ENCODE assay signal across 22 cellular contexts in genomic region chr1:207174913-207175312, GRCh38.
"Had no signal": no experiment of that assay in that cellular context is flagged by ENCODE, and none has a peak within 500 bp of the region (broad histone marks: within the 10 kb centered on the region; RNA-seq: fewer than 3 reads in every experiment).

No MANE protein-coding gene starts in this region.

- ATAC-seq: foreskin keratinocyte, gastroesophageal sphincter, heart left ventricle, left cardiac atrium, left lung, left ventricle myocardium superior, lower lobe of right lung, mucosa of descending colon had no signal

- H3K4me3 ChIP-seq: coronary artery, dorsolateral prefrontal cortex, esophagus muscularis mucosa, gastroesophageal sphincter, heart left ventricle, hepatocyte, left lung, lower lobe of right lung, mucosa of descending colon had no signal

- H3K9me3 ChIP-seq: esophagus muscularis mucosa, gastroesophageal sphincter, heart left ventricle, left lung, lower lobe of right lung, mucosa of descending colon had no signal

- H3K36me3 ChIP-seq: esophagus muscularis mucosa, gastroesophageal sphincter, heart left ventricle, left lung, lower lobe of right lung had no signal

- H3K27me3 ChIP-seq: dorsolateral prefrontal cortex, esophagus muscularis mucosa, gastroesophageal sphincter, heart left ventricle, hepatocyte, left lung had no signal

- H3K4me1 ChIP-seq: esophagus muscularis mucosa, foreskin keratinocyte, gastroesophageal sphincter had no signal

- H2AFZ ChIP-seq: hepatocyte had no signal

- DNase-seq: dermis blood vessel endothelial cell; dorsolateral prefrontal cortex; effector CD4-positive, alpha-beta T cell; effector memory CD4-positive, alpha-beta T cell; foreskin keratinocyte; heart left ventricle; hypothalamus; immature natural killer cell; islet precursor cell; kidney; kidney glomerular epithelial cell; left cardiac atrium; left ventricle myocardium superior; lower lobe of right lung; mesenchymal stem cell; mucosa of descending colon; naive B cell had no signal

- H3K4me2 ChIP-seq: hepatocyte had no signal

- H3K27ac ChIP-seq: coronary artery, dorsolateral prefrontal cortex, esophagus muscularis mucosa, foreskin keratinocyte, gastroesophageal sphincter, heart left ventricle, hepatocyte, left lung, lower lobe of right lung had no signal

- H3K79me2 ChIP-seq: hepatocyte had no signal
